In genomic region chr4:139443661-139444060, GRCh38 we compare ENCODE assay signal across 1 cellular context.
TF ChIP-seq lines count a peak whose summit lies in the region.

No MANE protein-coding gene starts in this region.

TF ChIP-seq in K562, 482 proteins besides CTCF, POLR2A, EP300 and RAD21 (continued from another document and continues in another):
- no peak for TF ChIP-seq YBX1 (IDR thresholded peaks at IDR 0.05)
- no peak for TF ChIP-seq ID3 (CRISPR knock-in tag; IDR thresholded peaks at IDR 0.05)
- no peak for TF ChIP-seq ID3 (tag; IDR thresholded peaks at IDR 0.05)
- no peak for TF ChIP-seq ASH1L (IDR thresholded peaks at IDR 0.05; ENCODE audit: borderline replicate concordance, low read depth, partially characterized antibody)
- TF ChIP-seq ZBTB33 (CRISPR knock-in tag; IDR thresholded peaks at IDR 0.05), result no peak
- TF ChIP-seq BRCA1 (IDR thresholded peaks at IDR 0.05), result no peak
- no peak for TF ChIP-seq BRCA1 (CRISPR knock-in tag; IDR thresholded peaks at IDR 0.05)
- no peak for TF ChIP-seq GTF2E2 (tag; IDR thresholded peaks at IDR 0.05)
- no peak for TF ChIP-seq CCAR2 (IDR thresholded peaks at IDR 0.05; ENCODE audit: low read depth, low read length)
- no peak for TF ChIP-seq E2F8 (IDR thresholded peaks at IDR 0.05; ENCODE audit: low read depth, partially characterized antibody)
- no peak for TF ChIP-seq MCM7 (IDR thresholded peaks at IDR 0.05)
- TF ChIP-seq CEBPG (CRISPR knock-in tag; IDR thresholded peaks at IDR 0.05), result peak; percentile 50; the same call in 1 of the 2 replicates
- no peak for TF ChIP-seq CEBPG (tag; conservative IDR thresholded peaks at IDR 0.05 in 1 of 2, IDR thresholded peaks at IDR 0.05 in 1 of 2)
- TF ChIP-seq ZBTB2 (IDR thresholded peaks at IDR 0.05), result no peak
- no peak for TF ChIP-seq ZNF354B (CRISPR knock-in tag; IDR thresholded peaks at IDR 0.05)
- no peak for TF ChIP-seq RBBP5 (IDR thresholded peaks at IDR 0.05; ENCODE audit: borderline replicate concordance, insufficient read depth, low read length, poor library complexity, severe bottlenecking)
- TF ChIP-seq ESRRB (CRISPR knock-in tag; IDR thresholded peaks at IDR 0.05; ENCODE audit: borderline replicate concordance), result no peak
- no peak for TF ChIP-seq ZNF174 (CRISPR knock-in tag; IDR thresholded peaks at IDR 0.05)
- TF ChIP-seq ZC3H4 (CRISPR knock-in tag; IDR thresholded peaks at IDR 0.05; ENCODE audit: borderline replicate concordance), result no peak
- no peak for TF ChIP-seq RREB1 (CRISPR knock-in tag; IDR thresholded peaks at IDR 0.05)
- TF ChIP-seq ATF6 (CRISPR knock-in tag; IDR thresholded peaks at IDR 0.05), result no peak
- no peak for TF ChIP-seq MCM5 (IDR thresholded peaks at IDR 0.05; ENCODE audit: low read depth)
- peak; percentile 35 for TF ChIP-seq TAF1 (IDR thresholded peaks at IDR 0.05; ENCODE audit: control insufficient read depth, extremely low read depth, insufficient read depth, low read length, severe bottlenecking)
- TF ChIP-seq PHF21A (IDR thresholded peaks at IDR 0.05; ENCODE audit: borderline replicate concordance, low read depth), result no peak
- no peak for TF ChIP-seq BMI1 (IDR thresholded peaks at IDR 0.05; ENCODE audit: low read length)
- TF ChIP-seq RBM39 (optimal IDR thresholded peaks at IDR 0.05; ENCODE audit: low read depth, low read length), result no peak
- TF ChIP-seq ZNF232 (CRISPR knock-in tag; IDR thresholded peaks at IDR 0.05), result no peak
- TF ChIP-seq ZBTB5 (IDR thresholded peaks at IDR 0.05), result no peak
- TF ChIP-seq NONO (IDR thresholded peaks at IDR 0.05; ENCODE audit: low read depth in 2 of 2, low read length in 1 of 2), result no peak
- no peak for TF ChIP-seq XRCC3 (IDR thresholded peaks at IDR 0.05)
